ENCODE assay signal across 17 cellular contexts in the genomic region with DNA sequence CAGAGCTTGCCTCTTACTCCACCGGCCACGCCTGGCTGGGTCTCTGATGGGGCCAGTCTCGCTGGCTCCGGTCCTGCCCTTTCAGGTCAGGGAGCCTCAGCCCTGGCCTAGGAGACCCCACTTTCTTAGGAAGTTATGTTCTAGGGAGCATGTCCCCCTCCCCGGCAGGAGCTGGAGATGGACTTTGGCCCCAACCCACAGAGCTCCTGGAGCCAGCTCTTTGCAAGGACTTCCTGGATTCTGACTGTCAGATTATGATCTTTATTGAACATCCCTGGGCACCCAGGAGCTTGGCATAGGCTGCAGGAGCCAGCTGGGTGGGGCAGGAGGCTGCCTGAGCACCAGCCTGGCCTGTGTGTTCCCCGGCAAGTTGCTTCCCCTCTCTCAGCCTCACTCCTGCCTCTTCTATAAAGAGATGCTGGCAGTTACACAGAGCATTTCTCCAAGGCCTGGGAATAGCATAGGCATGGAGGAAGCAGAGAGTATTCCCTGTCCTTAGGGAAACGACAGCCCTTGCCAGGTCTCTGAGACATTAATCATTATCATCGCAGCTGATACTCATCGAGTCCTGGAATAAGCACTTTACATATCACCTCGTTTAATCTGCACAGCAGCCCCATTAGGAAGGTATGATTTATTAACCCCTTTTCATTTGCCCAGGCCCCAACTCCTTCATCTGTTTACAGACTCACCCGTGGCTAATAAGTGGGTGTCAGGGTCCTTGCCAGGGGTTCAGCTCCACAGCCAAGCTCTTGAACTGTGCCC. TPM values are rescaled to one million over a fixed set of nuclear protein-coding genes. Genes with fewer than 3 reads are reported as not detected.
DNase-seq lines count a peak whose midpoint lies in the region; ATAC-seq and TF ChIP-seq lines count a peak whose summit lies in the region.
"Had no signal": no experiment of that assay in that cellular context is flagged by ENCODE, and none has a peak within 500 bp of the region (broad histone marks: within the 10 kb centered on the region; RNA-seq: fewer than 3 reads in every experiment).

No MANE protein-coding gene starts in this region.

- 65% methylated on average over 11 of the region's 11 CpGs for WGBS in liver
- 66% methylated on average over 11 of the region's 11 CpGs for WGBS in esophagus muscularis mucosa

- no peak for TF ChIP-seq RAD21 in liver (IDR thresholded peaks at IDR 0.05)

- TF ChIP-seq EP300 in esophagus muscularis mucosa (IDR thresholded peaks at IDR 0.05) = no peak

- peaks cover 5% of the 10 kb centered on the region for H3K9me3 Mint-ChIP-seq in Calu3 (ENCODE audit: low read depth, unreplicated experiment)

- H3K4me1 Mint-ChIP-seq in Calu3 (ENCODE audit: low read depth, unreplicated experiment) = peaks cover 23% of the 10 kb centered on the region

- H3K4me3 Mint-ChIP-seq in Calu3 (ENCODE audit: low read depth, unreplicated experiment) = no peak overlapping the region
- H3K4me3 Mint-ChIP-seq: activated T-helper 1 cell treated with anti-CD3 and anti-CD28 coated beads, Interleukin-12 subunit alpha, Interleukin-12 subunit beta, Interleukin-2, Interleukin-4 antibody, amounts not matched to agents 30 ng/mL and 10 ng/mL and 1 ng/mL, durations not matched to agents 14 hours and 24 hours and 36 hours had no signal

- TF ChIP-seq CTCF in 22Rv1 (IDR thresholded peaks at IDR 0.05) (no peak), Calu3 (IDR thresholded peaks at IDR 0.05; ENCODE audit: unreplicated experiment) (no peak), VCaP (conservative IDR thresholded peaks at IDR 0.05) (no peak), liver (IDR thresholded peaks at IDR 0.05; ENCODE audit: low read depth, low read length, missing input control) (no peak), esophagus muscularis mucosa (IDR thresholded peaks at IDR 0.05) (no peak)

- H3K4me3 ChIP-seq in liver (ENCODE audit: low read depth in 1 of 3, low read length in 3 of 3) (no peak overlapping the region), esophagus muscularis mucosa (no peak overlapping the region)
- H3K4me3 ChIP-seq: ascending aorta had no signal

- no peaks in the 10 kb centered on the region for H3K27me3 Mint-ChIP-seq in Calu3 (ENCODE audit: unreplicated experiment)

- H3K27ac Mint-ChIP-seq in Calu3 (ENCODE audit: unreplicated experiment) = no peak overlapping the region
- H3K27ac Mint-ChIP-seq: activated T-helper 1 cell treated with anti-CD3 and anti-CD28 coated beads, Interleukin-12 subunit alpha, Interleukin-12 subunit beta, Interleukin-2, Interleukin-4 antibody, amounts not matched to agents 30 ng/mL and 10 ng/mL and 1 ng/mL, durations not matched to agents 14 hours and 24 hours and 36 hours; naive thymus-derived CD8-positive, alpha-beta T cell had no signal

- no peak overlapping the region for H3K9ac ChIP-seq in liver (ENCODE audit: low read depth in 1 of 2, low read length in 2 of 2)

- no peaks in the 10 kb centered on the region for H3K36me3 ChIP-seq in liver (ENCODE audit: control insufficient read depth in 4 of 4, insufficient read depth in 3 of 4, low read depth in 1 of 4, low read length in 3 of 4)
- H3K36me3 ChIP-seq in esophagus muscularis mucosa = no peaks in the 10 kb centered on the region
- H3K36me3 ChIP-seq: ascending aorta, BE2C had no signal

- H3K36me3 Mint-ChIP-seq in Calu3 (ENCODE audit: insufficient read depth, unreplicated experiment) = peaks cover 6% of the 10 kb centered on the region

- ATAC-seq in GM21528 (IDR thresholded peaks at IDR 0.05; ENCODE audit: low FRiP score, unreplicated experiment) = no peak
- ATAC-seq: foreskin keratinocyte; naive thymus-derived CD8-positive, alpha-beta T cell had no signal

- intact Hi-C loops in Calu3 (cut with micrococcal nuclease; ENCODE audit: unreplicated experiment) = no loop called here
- intact Hi-C loops in posterior cingulate gyrus (cut with DNase I) = no loop called here
- intact Hi-C loops in esophagus muscularis mucosa (cut with DNase I) = no loop called here

- no TSS peak for BruUV-seq in Calu3 (replicated peaks; lab: Mats Ljungman, UMichigan)

- TF ChIP-seq POLR2A in esophagus muscularis mucosa (IDR thresholded peaks at IDR 0.05; ENCODE audit: low read depth) = no peak

- CTCF ChIA-PET in Calu3 (lab: Charles Lee) = interaction anchor here (0.9 to 1.8 kb wide), 4 partner anchors 10 to 33 kb away, joined by 3 to 7 read pairs (median 4); no protein-coding TSS in a partner anchor

- H3K27me3 ChIP-seq in liver (ENCODE audit: control insufficient read depth in 4 of 4, insufficient read depth in 4 of 4, low read length in 3 of 4) (peaks cover 0 to 4% (median 2%) of the 10 kb centered on the region in 4 donors), esophagus muscularis mucosa (peaks cover 2 to 92% (median 33%) of the 10 kb centered on the region in 4 donors)

- peaks cover 6 to 15% (median 10%) of the 10 kb centered on the region in 4 donors for H3K4me1 ChIP-seq in liver (ENCODE audit: control insufficient read depth in 4 of 4, insufficient read depth in 4 of 4, low read length in 3 of 4)
- H3K4me1 ChIP-seq in esophagus muscularis mucosa = peaks cover 12 to 18% (median 17%) of the 10 kb centered on the region in 4 donors

- peaks cover 0 to 5% (median 1%) of the 10 kb centered on the region in 4 donors for H3K9me3 ChIP-seq in liver (ENCODE audit: control insufficient read depth in 4 of 4, low read length in 3 of 4)
- peaks cover 0 to 9% (median 8%) of the 10 kb centered on the region in 4 donors for H3K9me3 ChIP-seq in esophagus muscularis mucosa

- H3K27ac ChIP-seq in 22Rv1 (peak overlapping the region; percentile 71), VCaP (peak overlapping the region; percentile 99), liver (ENCODE audit: low read depth in 1 of 2, low read length in 2 of 2) (no peak overlapping the region), esophagus muscularis mucosa (replicated peaks in 1 of 4) (no peak overlapping the region)
- H3K27ac ChIP-seq: ascending aorta, foreskin keratinocyte had no signal

- DNase-seq in Calu3 (peak; percentile 42), NCI-H1694 (lab: John Stamatoyannopoulos, UW) (no peak), posterior cingulate gyrus (no peak), esophagus muscularis mucosa (ENCODE audit: extremely low spot score) (no peak)
- DNase-seq: activated CD4-positive, alpha-beta T cell treated with anti-CD3 and anti-CD28 coated beads, Interleukin-2, amount 50 U/mL, for 4 hours; BE2C; foreskin keratinocyte; naive thymus-derived CD8-positive, alpha-beta T cell; NCI-H2227 treated with DMSO at 0.1 percent for 48 hours; T-helper 9 cell had no signal

TF ChIP-seq in liver, 16 proteins besides CTCF, POLR2A, EP300 and RAD21:
- TF ChIP-seq SP1 (IDR thresholded peaks at IDR 0.05) (peak; percentile 9), YY1 (IDR thresholded peaks at IDR 0.05) (no peak), GABPA (IDR thresholded peaks at IDR 0.05 in 1 of 2, conservative IDR thresholded peaks at IDR 0.05 in 1 of 2) (no peak), FOXA2 (IDR thresholded peaks at IDR 0.05) (no peak), HNF4G (IDR thresholded peaks at IDR 0.05) (peak; percentile 31), RXRA (IDR thresholded peaks at IDR 0.05) (no peak), TAF1 (conservative IDR thresholded peaks at IDR 0.05) (no peak), NR2F2 (IDR thresholded peaks at IDR 0.05) (no peak), HNF4A (conservative IDR thresholded peaks at IDR 0.05) (peak; percentile 22 to 33), FOXA1 (IDR thresholded peaks at IDR 0.05) (no peak)
- TF ChIP-seq, protein P1, sequence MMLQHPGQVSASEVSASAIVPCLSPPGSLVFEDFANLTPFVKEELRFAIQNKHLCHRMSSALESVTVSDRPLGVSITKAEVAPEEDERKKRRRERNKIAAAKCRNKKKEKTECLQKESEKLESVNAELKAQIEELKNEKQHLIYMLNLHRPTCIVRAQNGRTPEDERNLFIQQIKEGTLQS (IDR thresholded peaks at IDR 0.05) = no peak
- TF ChIP-seq, protein P2, sequence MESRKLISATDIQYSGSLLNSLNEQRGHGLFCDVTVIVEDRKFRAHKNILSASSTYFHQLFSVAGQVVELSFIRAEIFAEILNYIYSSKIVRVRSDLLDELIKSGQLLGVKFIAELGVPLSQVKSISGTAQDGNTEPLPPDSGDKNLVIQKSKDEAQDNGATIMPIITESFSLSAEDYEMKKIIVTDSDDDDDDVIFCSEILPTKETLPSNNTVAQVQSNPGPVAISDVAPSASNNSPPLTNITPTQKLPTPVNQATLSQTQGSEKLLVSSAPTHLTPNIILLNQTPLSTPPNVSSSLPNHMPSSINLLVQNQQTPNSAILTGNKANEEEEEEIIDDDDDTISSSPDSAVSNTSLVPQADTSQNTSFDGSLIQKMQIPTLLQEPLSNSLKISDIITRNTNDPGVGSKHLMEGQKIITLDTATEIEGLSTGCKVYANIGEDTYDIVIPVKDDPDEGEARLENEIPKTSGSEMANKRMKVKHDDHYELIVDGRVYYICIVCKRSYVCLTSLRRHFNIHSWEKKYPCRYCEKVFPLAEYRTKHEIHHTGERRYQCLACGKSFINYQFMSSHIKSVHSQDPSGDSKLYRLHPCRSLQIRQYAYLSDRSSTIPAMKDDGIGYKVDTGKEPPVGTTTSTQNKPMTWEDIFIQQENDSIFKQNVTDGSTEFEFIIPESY (IDR thresholded peaks at IDR 0.05) = no peak
- TF ChIP-seq, protein P3, sequence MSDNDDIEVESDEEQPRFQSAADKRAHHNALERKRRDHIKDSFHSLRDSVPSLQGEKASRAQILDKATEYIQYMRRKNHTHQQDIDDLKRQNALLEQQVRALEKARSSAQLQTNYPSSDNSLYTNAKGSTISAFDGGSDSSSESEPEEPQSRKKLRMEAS (IDR thresholded peaks at IDR 0.05) = no peak

RNA-seq across cellular contexts. Expression of a gene that starts 3.4 kb away (rescaled TPM):
- total RNA-seq in Calu3 (2022) (2.5 and 4.3 TPM in 2 replicates), liver (under 1 TPM; 0.17 to 0.37 TPM), esophagus muscularis mucosa (under 1 TPM in 3 of 4 donors, not detected in 1; 0.06 to 0.33 (median 0.11) TPM)
- polyA plus RNA-seq in liver = under 1 TPM; 0.13 to 0.42 TPM
- total RNA-seq: RPMI7951 had no signal

Comparison
In these comparisons a context has a peak if more than half of its experiments do, and no peak if none do; other contexts are left out.
1. H3K27ac ChIP-seq: peak in 22Rv1 (single experiment) and VCaP (single experiment); none in liver (0 of 2) and esophagus muscularis mucosa (0 of 4).